ENCODE assay signal across 8 cellular contexts in the genomic region with DNA sequence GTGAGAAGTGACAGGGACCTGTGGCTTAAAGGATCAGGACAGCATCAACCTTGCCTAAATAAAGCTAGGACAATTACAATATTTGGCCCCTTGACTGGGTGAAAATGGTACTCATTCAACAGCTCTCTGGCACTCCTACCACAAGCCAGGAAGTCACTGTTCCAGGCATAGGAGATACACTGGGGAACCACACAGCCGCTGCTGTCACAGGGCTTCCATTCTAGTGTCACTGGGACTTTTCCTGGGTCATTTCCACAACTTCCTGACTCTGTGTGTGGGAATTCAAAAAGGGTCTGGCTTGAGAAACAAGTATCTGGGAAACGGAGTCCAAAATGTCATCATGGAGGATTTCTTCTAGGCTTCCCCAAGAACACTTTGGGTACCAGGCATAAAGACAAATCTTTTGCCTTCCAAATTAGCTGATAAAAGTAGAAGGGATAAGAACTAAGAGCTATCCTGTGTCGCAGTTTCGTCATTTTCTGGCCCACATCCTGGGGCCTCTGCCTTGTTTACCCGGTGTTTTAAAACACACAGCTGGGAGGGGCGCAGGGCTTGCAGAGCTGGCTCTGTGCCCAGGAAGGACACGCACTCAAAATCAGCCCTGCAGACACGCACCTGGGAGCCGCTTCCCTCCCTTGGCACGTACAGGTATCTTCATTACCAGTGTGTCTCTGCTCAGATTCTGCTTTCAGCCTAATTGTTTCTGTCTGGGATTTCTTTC. TPM values are rescaled to one million over a fixed set of nuclear protein-coding genes. Genes with fewer than 3 reads are reported as not detected.
DNase-seq lines count a peak whose midpoint lies in the region; ATAC-seq and FAIRE-seq lines count a peak whose summit lies in the region.

No MANE protein-coding gene starts in this region.

- DNase-seq in NK-92 treated with Interleukin-12 subunit alpha and Interleukin-12 subunit beta, amount 100 ng/mL, for 24 hours (lab: John Stamatoyannopoulos, UW), result peak; percentile 11
- DNase-seq in NK-92 (lab: John Stamatoyannopoulos, UW; ENCODE audit: unreplicated experiment) (no peak), small intestine (peak; percentile 71), HTR-8/SVneo (ENCODE audit: insufficient read length, low spot score) (no peak)
- DNase-seq in central memory CD4-positive, alpha-beta T cell, result peak; percentile 92

- H3K36me3 ChIP-seq in small intestine (ENCODE audit: control insufficient read depth in 2 of 2, insufficient read depth in 2 of 2, low read length in 2 of 2), result peaks cover 7 to 18% of the 10 kb centered on the region in 2 donors

- no peak overlapping the region for H3K4me3 ChIP-seq in small intestine (ENCODE audit: low read depth in 1 of 2, low read length in 2 of 2)

- ATAC-seq in GM21576 (IDR thresholded peaks at IDR 0.05; ENCODE audit: unreplicated experiment) (no peak), HG03342 (IDR thresholded peaks at IDR 0.05; ENCODE audit: unreplicated experiment) (no peak)

- H3K27ac Mint-ChIP-seq in T-helper 1 cell treated with Interleukin-12 subunit alpha and Interleukin-12 subunit beta and Interleukin-4 antibody, amounts not matched to agents 30 μg/mL and 1 μg/mL, for 36 hours, result peak overlapping the region; percentile 97

- H3K27ac ChIP-seq in small intestine (ENCODE audit: low read depth in 1 of 2, low read length in 1 of 2), result peak overlapping the region; percentile 34 to 79

- H3K9me3 Mint-ChIP-seq in T-helper 1 cell treated with Interleukin-12 subunit alpha and Interleukin-12 subunit beta and Interleukin-4 antibody, amounts not matched to agents 30 μg/mL and 1 μg/mL, for 36 hours, result no peaks in the 10 kb centered on the region

- FAIRE-seq in small intestine (lab: Jason Lieb, UNC), result no peak
- FAIRE-seq in HTR-8/SVneo (lab: Jason Lieb, UNC), result no peak

- H3K4me3 Mint-ChIP-seq in T-helper 1 cell treated with Interleukin-12 subunit alpha and Interleukin-12 subunit beta and Interleukin-4 antibody, amounts not matched to agents 30 μg/mL and 1 μg/mL, for 36 hours, result peak overlapping the region; percentile 63

- no peaks in the 10 kb centered on the region for H3K9me3 ChIP-seq in small intestine (ENCODE audit: control insufficient read depth, low read depth)

- H3K27me3 ChIP-seq in small intestine (ENCODE audit: control insufficient read depth in 2 of 2, insufficient read depth in 2 of 2, low read length in 2 of 2), result no peaks in the 10 kb centered on the region

- H3K4me1 Mint-ChIP-seq in T-helper 1 cell treated with Interleukin-12 subunit alpha and Interleukin-12 subunit beta and Interleukin-4 antibody, amounts not matched to agents 30 μg/mL and 1 μg/mL, for 36 hours (ENCODE audit: low read depth), result peaks cover 36% of the 10 kb centered on the region

- no peaks in the 10 kb centered on the region for H3K36me3 Mint-ChIP-seq in T-helper 1 cell treated with Interleukin-12 subunit alpha and Interleukin-12 subunit beta and Interleukin-4 antibody, amounts not matched to agents 30 μg/mL and 1 μg/mL, for 36 hours (ENCODE audit: low read depth)

- no peaks in the 10 kb centered on the region for H3K27me3 Mint-ChIP-seq in T-helper 1 cell treated with Interleukin-12 subunit alpha and Interleukin-12 subunit beta and Interleukin-4 antibody, amounts not matched to agents 30 μg/mL and 1 μg/mL, for 36 hours (ENCODE audit: low read depth)

- peaks cover 5 to 6% of the 10 kb centered on the region in 2 donors for H3K4me1 ChIP-seq in small intestine (ENCODE audit: control insufficient read depth in 2 of 2, insufficient read depth in 1 of 2, low read depth in 1 of 2, low read length in 1 of 2)

- WGBS in small intestine, 3 donors, result 9 to 21% (median 17%) methylated on average over 10 of the region's 10 CpGs

RNA-seq across cellular contexts. Expression of a gene that starts 38.0 kb away (rescaled TPM):
- 100 to 1,000 TPM in 2 of 3 donors, 10 to 100 TPM in 1; 97.7 to 157 (median 111) TPM for polyA plus RNA-seq in small intestine

RNA-seq across cellular contexts. Expression of a gene that starts 41.7 kb away (rescaled TPM):
- polyA plus RNA-seq in small intestine, result 10 to 100 TPM in 1 of 3 donors, 1 to 10 TPM in 2; 7.3 to 10.3 (median 8.7) TPM

Comparison
In these comparisons a context has a peak if more than half of its experiments do, and no peak if none do; other contexts are left out.
1. DNase-seq: peak in NK-92 treated with Interleukin-12 subunit alpha and Interleukin-12 subunit beta, amount 100 ng/mL, for 24 hours (single experiment), central memory CD4-positive, alpha-beta T cell (single experiment) and small intestine (single experiment); none in NK-92 (single experiment) and HTR-8/SVneo (single experiment).